In the genomic region with DNA sequence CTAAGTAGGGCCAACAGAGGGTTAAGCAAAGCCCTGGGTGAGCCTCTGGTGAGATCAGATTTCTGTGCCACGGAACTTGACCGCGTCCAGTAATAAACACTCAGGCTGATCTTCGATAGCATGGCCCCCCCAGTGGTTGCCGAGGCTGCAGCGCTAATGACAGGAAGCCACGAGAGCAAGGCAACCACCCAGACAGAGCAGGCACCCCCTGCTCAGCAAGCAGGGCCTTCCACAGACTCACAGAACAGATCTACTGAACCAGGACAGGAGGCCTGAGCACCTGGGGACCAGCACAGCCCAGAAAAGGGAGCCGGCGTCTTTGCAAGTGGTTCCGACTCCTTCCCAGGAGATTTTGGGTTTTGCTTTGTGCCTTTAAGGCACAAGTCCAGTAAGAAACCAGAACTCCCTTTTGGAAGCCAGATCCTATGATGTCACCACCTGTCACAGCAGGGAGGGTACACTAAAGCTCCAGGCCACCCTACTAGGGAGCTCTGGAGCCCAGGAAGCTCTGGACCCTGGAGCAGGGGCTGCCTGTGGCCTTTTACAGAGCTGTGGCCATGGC, we compare ENCODE assay signal across 11 cellular contexts. TPM values are rescaled to one million over a fixed set of nuclear protein-coding genes. Genes with fewer than 3 reads are reported as not detected.
DNase-seq lines count a peak whose midpoint lies in the region; ATAC-seq and TF ChIP-seq lines count a peak whose summit lies in the region.
"Had no signal": no experiment of that assay in that cellular context is flagged by ENCODE, and none has a peak within 500 bp of the region (broad histone marks: within the 10 kb centered on the region; RNA-seq: fewer than 3 reads in every experiment).

No MANE protein-coding gene starts in this region.

- H3K4me1 Mint-ChIP-seq in activated CD8-positive, alpha-beta T cell treated with anti-CD3 and anti-CD28 coated beads, Interleukin-2, amount 10 ng/mL, durations not matched to agents 7 days and 5 days (ENCODE audit: low read depth), result peaks cover 96% of the 10 kb centered on the region
- peaks cover 50% of the 10 kb centered on the region for H3K4me1 Mint-ChIP-seq in mesothelial cell of epicardium

- DNase-seq in AG08395 (ENCODE audit: low spot score), result peak; percentile 45
- peak; percentile 53 for DNase-seq in ELF-1 (ENCODE audit: low read depth, low spot score)
- peak; percentile 67 for DNase-seq in activated CD8-positive, alpha-beta T cell treated with anti-CD3 and anti-CD28 coated beads, Interleukin-2, amount 10 ng/mL, durations not matched to agents 7 days and 5 days
- DNase-seq in mesothelial cell of epicardium (ENCODE audit: low spot score in 2 of 2, unreplicated experiment in 2 of 2), result no peak
- no peak for DNase-seq in NCI-H1694 treated with DMSO at 0.1 percent for 48 hours (lab: John Stamatoyannopoulos, UW)
- DNase-seq in NCI-H1436 (lab: John Stamatoyannopoulos, UW), result no peak
- DNase-seq: foreskin melanocyte, testis had no signal

- ATAC-seq in activated CD8-positive, alpha-beta T cell treated with anti-CD3 and anti-CD28 coated beads, Interleukin-2, amount 10 ng/mL, durations not matched to agents 7 days and 5 days, result peak; percentile 35
- ATAC-seq in GM21390 (IDR thresholded peaks at IDR 0.05; ENCODE audit: unreplicated experiment) (no peak), HG02678 (IDR thresholded peaks at IDR 0.05; ENCODE audit: unreplicated experiment) (no peak)
- ATAC-seq: left lobe of liver had no signal

- POLR2A ChIA-PET in activated CD8-positive, alpha-beta T cell treated with anti-CD3 and anti-CD28 coated beads, Interleukin-2, amount 10 ng/mL, durations not matched to agents 7 days and 5 days (lab: Charles Lee), result interaction anchor here (0.7 to 28.3 kb wide), 10 partner anchors 9 to 1252 kb away, joined by 3 to 767 read pairs (median 4); a partner anchor contains a TSS

- no peak for TF ChIP-seq CTCF in mesothelial cell of epicardium (IDR thresholded peaks at IDR 0.05; ENCODE audit: unreplicated experiment)

- no peaks in the 10 kb centered on the region for H3K9me3 Mint-ChIP-seq in activated CD8-positive, alpha-beta T cell treated with anti-CD3 and anti-CD28 coated beads, Interleukin-2, amount 10 ng/mL, durations not matched to agents 7 days and 5 days (ENCODE audit: insufficient read depth)
- H3K9me3 Mint-ChIP-seq in mesothelial cell of epicardium, result no peaks in the 10 kb centered on the region

- peak overlapping the region; percentile 98 for H3K27ac Mint-ChIP-seq in activated CD8-positive, alpha-beta T cell treated with anti-CD3 and anti-CD28 coated beads, Interleukin-2, amount 10 ng/mL, durations not matched to agents 7 days and 5 days
- H3K27ac Mint-ChIP-seq in mesothelial cell of epicardium, result peak overlapping the region; percentile 25

- no peaks in the 10 kb centered on the region for H3K27me3 Mint-ChIP-seq in activated CD8-positive, alpha-beta T cell treated with anti-CD3 and anti-CD28 coated beads, Interleukin-2, amount 10 ng/mL, durations not matched to agents 7 days and 5 days (ENCODE audit: low read depth)
- H3K27me3 Mint-ChIP-seq in mesothelial cell of epicardium (ENCODE audit: low read depth), result no peaks in the 10 kb centered on the region

- H3K4me3 Mint-ChIP-seq in activated CD8-positive, alpha-beta T cell treated with anti-CD3 and anti-CD28 coated beads, Interleukin-2, amount 10 ng/mL, durations not matched to agents 7 days and 5 days, result peak overlapping the region; percentile 75
- H3K4me3 Mint-ChIP-seq in mesothelial cell of epicardium, result peak overlapping the region; percentile 71

- peaks cover 82% of the 10 kb centered on the region for H3K36me3 Mint-ChIP-seq in activated CD8-positive, alpha-beta T cell treated with anti-CD3 and anti-CD28 coated beads, Interleukin-2, amount 10 ng/mL, durations not matched to agents 7 days and 5 days (ENCODE audit: low read depth)
- H3K36me3 Mint-ChIP-seq in mesothelial cell of epicardium, result no peaks in the 10 kb centered on the region

- CTCF ChIA-PET in activated CD8-positive, alpha-beta T cell treated with anti-CD3 and anti-CD28 coated beads, Interleukin-2, amount 10 ng/mL, durations not matched to agents 7 days and 5 days (lab: Charles Lee), result interaction anchor here (0.8 to 20.3 kb wide), 21 partner anchors 9 to 1093 kb away, joined by 3 to 373 read pairs (median 5); a partner anchor contains a TSS

RNA-seq across cellular contexts. Expression of a gene that starts 42.3 kb away (rescaled TPM):
- total RNA-seq in activated CD8-positive, alpha-beta T cell treated with anti-CD3 and anti-CD28 coated beads, Interleukin-2, amount 10 ng/mL, durations not matched to agents 7 days and 5 days, result 10 to 100 TPM; 68.6 to 70.6 TPM
- total RNA-seq in mesothelial cell of epicardium, result 11.6 to 12.3 TPM (median 11.8 TPM) in 3 replicates

Comparison
In these comparisons a context has a peak if more than half of its experiments do, and no peak if none do; other contexts are left out.
1. DNase-seq: peak in AG08395 (single experiment), ELF-1 (single experiment) and activated CD8-positive, alpha-beta T cell treated with anti-CD3 and anti-CD28 coated beads, Interleukin-2, amount 10 ng/mL, durations not matched to agents 7 days and 5 days (single experiment); none in mesothelial cell of epicardium (0 of 2), NCI-H1694 treated with DMSO at 0.1 percent for 48 hours (single experiment) and NCI-H1436 (single experiment).